In genomic region chr15:89112341-89112971, GRCh38 we compare ENCODE assay signal across 8 cellular contexts. TPM values are rescaled to one million over a fixed set of nuclear protein-coding genes. Genes with fewer than 3 reads are reported as not detected.
A peak's percentile ranks its signal among the peaks of the same experiment; 100 is the strongest.
DNase-seq lines count a peak whose midpoint lies in the region; ATAC-seq and TF ChIP-seq lines count a peak whose summit lies in the region.

No MANE protein-coding gene starts in this region.

- H3K27ac ChIP-seq in GM23248 (no peak overlapping the region), OCI-LY1 (ENCODE audit: low read depth, low read length, poor library complexity, severe bottlenecking) (peak overlapping the region; percentile 85), gastroesophageal sphincter (peak overlapping the region; percentile 40 to 90 (median 78)), stomach (peak overlapping the region; percentile 77 to 95 (median 83))

- H3K9me3 ChIP-seq in GM23248 (ENCODE audit: low read depth) (no peaks in the 10 kb centered on the region), OCI-LY1 (ENCODE audit: low read length) (no peaks in the 10 kb centered on the region), gastroesophageal sphincter (no peaks in the 10 kb centered on the region), stomach (no peaks in the 10 kb centered on the region)

- 0 out of 2 replicates have a peak, but pooled peaks cover 15% of the 10 kb centered on the region for H3F3A ChIP-seq in GM23248 (ENCODE audit: insufficient read depth)
- H3F3A ChIP-seq in OCI-LY1 (ENCODE audit: insufficient read depth, low read length), result no peaks in the 10 kb centered on the region

- no peaks in the 10 kb centered on the region for H3K9me2 ChIP-seq in GM23248 (ENCODE audit: insufficient read depth)
- H3K9me2 ChIP-seq in OCI-LY1 (ENCODE audit: low read depth, low read length), result no peaks in the 10 kb centered on the region

- H4K20me1 ChIP-seq in GM23248 (ENCODE audit: insufficient read depth), result no peaks in the 10 kb centered on the region
- no peaks in the 10 kb centered on the region for H4K20me1 ChIP-seq in OCI-LY1 (ENCODE audit: insufficient read depth, low read length)

- H3K9ac ChIP-seq in GM23248, result no peak overlapping the region
- H3K9ac ChIP-seq in OCI-LY1 (ENCODE audit: low read length), result peak overlapping the region; percentile 39; the same call in 1 of the 2 replicates

- H3K4me1 ChIP-seq in GM23248 (ENCODE audit: insufficient read depth), result peaks cover 16% of the 10 kb centered on the region
- peaks cover 50% of the 10 kb centered on the region for H3K4me1 ChIP-seq in OCI-LY1 (ENCODE audit: insufficient read depth, low read length, severe bottlenecking)
- H3K4me1 ChIP-seq in gastroesophageal sphincter, result peaks cover 9 to 79% (median 33%) of the 10 kb centered on the region in 3 donors
- H3K4me1 ChIP-seq in stomach, result peaks cover 54 to 87% (median 74%) of the 10 kb centered on the region in 4 donors

- H3K4me3 ChIP-seq in GM23248, result no peak overlapping the region
- peak overlapping the region; percentile 41 for H3K4me3 ChIP-seq in OCI-LY1 (ENCODE audit: low read depth, low read length, poor library complexity, severe bottlenecking)
- H3K4me3 ChIP-seq in gastroesophageal sphincter, result no peak overlapping the region
- no peak overlapping the region for H3K4me3 ChIP-seq in stomach

- H3K4me2 ChIP-seq in GM23248 (ENCODE audit: unreplicated experiment) (peak overlapping the region; percentile 18), OCI-LY1 (ENCODE audit: low read length) (peak overlapping the region; percentile 61)

- intact Hi-C loops in stomach (cut with DNase I; ENCODE audit: low total_unique reads), result no loop called here

- TF ChIP-seq CTCF in OCI-LY1 (IDR thresholded peaks at IDR 0.05; ENCODE audit: low read length) (no peak), gastroesophageal sphincter (IDR thresholded peaks at IDR 0.05) (no peak), stomach (IDR thresholded peaks at IDR 0.05) (no peak)

- TF ChIP-seq POLR2A in gastroesophageal sphincter (IDR thresholded peaks at IDR 0.05) (no peak), stomach (IDR thresholded peaks at IDR 0.05) (no peak)

- 38 to 63% methylated on average over 1 of the region's 1 CpG for WGBS in GM23248 (ENCODE audit: low coverage in 1 of 2, low lambda C conversion rate in 2 of 2, missing lambda C conversion rate in 2 of 2), 2 experiments
- WGBS in gastroesophageal sphincter (ENCODE audit: low coverage in 1 of 2), 2 donors, result 20 to 33% methylated on average over 1 of the region's 1 CpG
- 17 to 33% (median 29%) methylated on average over 1 of the region's 1 CpG for whole genome bisulfite sequencing in stomach, 5 donors

- H3K79me2 ChIP-seq in GM23248 (ENCODE audit: insufficient read depth) (peaks cover 9% of the 10 kb centered on the region; the same call in 1 of the 2 replicates), OCI-LY1 (ENCODE audit: insufficient read depth, low read length) (no peaks in the 10 kb centered on the region)

- no peaks in the 10 kb centered on the region for H3K27me3 ChIP-seq in GM23248 (replicated peaks; ENCODE audit: insufficient read depth)
- no peaks in the 10 kb centered on the region for H3K27me3 ChIP-seq in OCI-LY1 (ENCODE audit: insufficient read depth, low read length)
- H3K27me3 ChIP-seq in gastroesophageal sphincter, result no peaks in the 10 kb centered on the region
- H3K27me3 ChIP-seq in stomach, result no peaks in the 10 kb centered on the region

- H2AFZ ChIP-seq in GM23248 (no peak overlapping the region), OCI-LY1 (ENCODE audit: low read length) (no peak overlapping the region)

- H3K36me3 ChIP-seq in GM23248 (ENCODE audit: low read depth) (no peaks in the 10 kb centered on the region), OCI-LY1 (ENCODE audit: insufficient read depth, low read length) (peaks cover 22% of the 10 kb centered on the region), gastroesophageal sphincter (peaks cover 0 to 18% of the 10 kb centered on the region in 2 donors), stomach (peaks cover 5 to 38% (median 19%) of the 10 kb centered on the region in 4 donors)

- DNase-seq in GM23248 (peak; percentile 58), stomach (peak; percentile 67), NCI-H82 treated with DMSO at 0.1 percent for 48 hours (lab: John Stamatoyannopoulos, UW; ENCODE audit: unreplicated experiment) (no peak), NCI-H2081 treated with DMSO at 0.1 percent for 48 hours (lab: John Stamatoyannopoulos, UW) (no peak)

- in situ Hi-C loops in GM23248 (cut with MboI), result no loop called here

- ATAC-seq in GM18502 (IDR thresholded peaks at IDR 0.05; ENCODE audit: poor library complexity, unreplicated experiment), result peak; percentile 91
- peak; percentile 56 for ATAC-seq in gastroesophageal sphincter
- ATAC-seq in HG02885 (IDR thresholded peaks at IDR 0.05; ENCODE audit: poor library complexity, unreplicated experiment), result no peak

- TF ChIP-seq EP300 in gastroesophageal sphincter (IDR thresholded peaks at IDR 0.05) (no peak), stomach (IDR thresholded peaks at IDR 0.05) (no peak)

RNA-seq across cellular contexts. Expression of gene ABHD2, which starts 24.2 kb away (rescaled TPM):
- total RNA-seq in GM23248 (2014; rRNA removed; shearing (Covaris generic)), result 24.2 and 28.7 TPM in 2 replicates
- polyA plus RNA-seq in GM23248 (2016; fragmentation: Nextera tagmentation; extraction: Ambion mirVana) (13.5 and 17.6 TPM in 2 replicates), stomach (10 to 100 TPM in 1 of 3 donors, 1 to 10 TPM in 2; 5.1 to 16.9 (median 8.9) TPM)
- total RNA-seq in gastroesophageal sphincter (100 to 1,000 TPM in 1 of 4 donors, 10 to 100 TPM in 3; 54.6 to 108 (median 75.9) TPM), stomach (100 to 1,000 TPM in 4 of 5 donors, 10 to 100 TPM in 1; 16.5 to 192 (median 148) TPM)

Comparison
In these comparisons a context has a peak if more than half of its experiments do, and no peak if none do; other contexts are left out.
1. DNase-seq: peak in GM23248 (single experiment) and stomach (single experiment); none in NCI-H82 treated with DMSO at 0.1 percent for 48 hours (single experiment) and NCI-H2081 treated with DMSO at 0.1 percent for 48 hours (single experiment).